13 cellular contexts compared by ENCODE assay signal in the genomic region with DNA sequence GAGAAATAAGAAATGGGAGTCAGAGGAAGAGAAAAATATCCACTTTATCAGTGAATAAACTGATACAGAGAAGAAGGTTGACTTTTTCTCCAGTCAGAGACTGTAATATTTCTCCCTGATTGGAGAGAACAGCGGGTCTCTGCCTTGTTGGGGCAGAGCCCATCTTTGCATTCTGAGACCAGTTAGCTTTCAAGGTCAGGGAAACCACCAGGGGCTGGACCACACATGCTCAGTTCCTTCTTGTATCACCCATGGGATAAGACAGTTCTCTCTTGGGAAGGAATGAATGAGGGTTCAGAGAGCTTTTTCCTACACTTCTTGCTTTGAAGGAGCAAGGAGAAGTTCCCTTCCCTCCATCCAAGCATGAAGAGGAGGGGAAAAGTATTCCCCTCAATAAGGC.
"Had no signal": no experiment of that assay in that cellular context is flagged by ENCODE, and none has a peak within 500 bp of the region (broad histone marks: within the 10 kb centered on the region; RNA-seq: fewer than 3 reads in every experiment).

No MANE protein-coding gene starts in this region.

- H3K27ac Mint-ChIP-seq: activated naive CD4-positive, alpha-beta T cell treated with anti-CD3 and anti-CD28 coated beads, Interleukin-2, amount 50 U/mL, for 24 hours; activated T-helper 2 cell treated with anti-CD3 and anti-CD28 coated beads, Interferon-gamma antibody, Interleukin-2, Interleukin-4, amounts not matched to agents 10 μg/mL and 5 μg/mL and 100 μg/mL, durations not matched to agents 14 hours and 24 hours and 36 hours; endodermal cell had no signal

- DNase-seq: aorta, dorsolateral prefrontal cortex, endodermal cell, gastrocnemius medialis, heart left ventricle, immature natural killer cell, right cardiac atrium, stomach had no signal

- H3K36me3 ChIP-seq: prostate gland had no signal

- H3K27me3 Mint-ChIP-seq: activated naive CD4-positive, alpha-beta T cell treated with anti-CD3 and anti-CD28 coated beads, Interleukin-2, amount 50 U/mL, for 24 hours had no signal

- H3K4me1 ChIP-seq: gastrocnemius medialis, heart left ventricle, prostate gland, stomach had no signal

- H3K9me3 ChIP-seq: gastrocnemius medialis, heart left ventricle, prostate gland, stomach had no signal

- H3K4me3 ChIP-seq: dorsolateral prefrontal cortex, gastrocnemius medialis, heart left ventricle, prostate gland, stomach had no signal

- ATAC-seq: activated CD4-positive, CD25-positive, alpha-beta regulatory T cell treated with anti-CD3 and anti-CD28 coated beads, Interleukin-2, amount 50 U/mL, for 24 hours; gastrocnemius medialis; heart left ventricle; right cardiac atrium had no signal

- H3K27me3 ChIP-seq: dorsolateral prefrontal cortex, gastrocnemius medialis, heart left ventricle, stomach had no signal

- H3K4me1 Mint-ChIP-seq: activated naive CD4-positive, alpha-beta T cell treated with anti-CD3 and anti-CD28 coated beads, Interleukin-2, amount 50 U/mL, for 24 hours; endodermal cell; immature natural killer cell; neural crest cell had no signal

- H3K4me3 Mint-ChIP-seq: activated naive CD4-positive, alpha-beta T cell treated with anti-CD3 and anti-CD28 coated beads, Interleukin-2, amount 50 U/mL, for 24 hours; endodermal cell; immature natural killer cell; neural crest cell had no signal

- H3K9me3 Mint-ChIP-seq: activated naive CD4-positive, alpha-beta T cell treated with anti-CD3 and anti-CD28 coated beads, Interleukin-2, amount 50 U/mL, for 24 hours; activated T-helper 2 cell treated with anti-CD3 and anti-CD28 coated beads, Interferon-gamma antibody, Interleukin-2, Interleukin-4, amounts not matched to agents 10 μg/mL and 5 μg/mL and 100 μg/mL, durations not matched to agents 14 hours and 24 hours and 36 hours; endodermal cell; immature natural killer cell; neural crest cell had no signal

- H3K27ac ChIP-seq: dorsolateral prefrontal cortex, gastrocnemius medialis, heart left ventricle, prostate gland, stomach had no signal
